ENCODE assay signal across 28 cellular contexts in genomic region chr22:22452996-22453686, GRCh38. TPM values are rescaled to one million over a fixed set of nuclear protein-coding genes. Genes with fewer than 3 reads are reported as not detected.
"Had no signal": no experiment of that assay in that cellular context is flagged by ENCODE, and none has a peak within 500 bp of the region (broad histone marks: within the 10 kb centered on the region; RNA-seq: fewer than 3 reads in every experiment).

No MANE protein-coding gene starts in this region.

- H3K27ac Mint-ChIP-seq: immature natural killer cell; natural killer cell; nephron progenitor cell; progenitor cell of endocrine pancreas; stimulated activated naive CD8-positive, alpha-beta T cell treated with anti-CD3 and anti-CD28 coated beads, Interleukin-15, Interleukin-2, amounts not matched to agents 100 ng/mL and 50 ng/mL, for 24 hours had no signal

- H3K4me3 ChIP-seq: left lung, lower lobe of right lung, ovary, right atrium auricular region, right lobe of liver, smooth muscle cell, suprapubic skin, thoracic aorta, tibial artery, upper lobe of right lung had no signal

- H3K9me3 ChIP-seq: right lobe of liver, upper lobe of right lung had no signal

- H3K4me1 ChIP-seq: left lung, lower lobe of right lung, right atrium auricular region, right lobe of liver, suprapubic skin, tibial artery, upper lobe of right lung had no signal

- H3K4me3 Mint-ChIP-seq: immature natural killer cell; natural killer cell; nephron progenitor cell; stimulated activated naive CD8-positive, alpha-beta T cell treated with anti-CD3 and anti-CD28 coated beads, Interleukin-15, Interleukin-2, amounts not matched to agents 100 ng/mL and 50 ng/mL, for 24 hours had no signal

- FAIRE-seq: islet of Langerhans, kidney, urothelium cell line had no signal

- H3K27ac ChIP-seq: left lung, lower lobe of right lung, ovary, right atrium auricular region, right lobe of liver, suprapubic skin, thoracic aorta, tibial artery, upper lobe of right lung had no signal

- H3K4me2 ChIP-seq: smooth muscle cell had no signal

- ATAC-seq: left colon, left lung, lower lobe of right lung, natural killer cell, right lobe of liver, upper lobe of right lung had no signal

- H3K36me3 ChIP-seq: left lung, lower lobe of right lung, ovary, right atrium auricular region, right lobe of liver, suprapubic skin, thoracic aorta, tibial artery, upper lobe of right lung had no signal

- H3K27me3 ChIP-seq: ovary, right atrium auricular region, right lobe of liver had no signal

- H3K4me1 Mint-ChIP-seq: immature natural killer cell, natural killer cell, nephron progenitor cell had no signal

- DNase-seq: hypothalamus; immature natural killer cell; kidney; left colon; left lung; lower lobe of right lung; mammary epithelial cell; mesenchymal stem cell; natural killer cell; nephron progenitor cell; ovary; right lobe of liver; stimulated activated CD4-positive, alpha-beta T cell treated with anti-CD3 and anti-CD28 coated beads, Interleukin-1b, Interleukin-23, amount 100 ng/mL, for 48 hours; stimulated activated CD4-positive, alpha-beta T cell treated with anti-CD3 and anti-CD28 coated beads, Interleukin-2, amount 100 ng/mL, for 48 hours; stimulated activated CD4-positive, alpha-beta T cell treated with anti-CD3 and anti-CD28 coated beads, Interleukin-4, amount 100 ng/mL, for 4 hours; stimulated activated CD8-positive, alpha-beta memory T cell treated with anti-CD3 and anti-CD28 coated beads, Interleukin-4, amount 100 ng/mL, for 48 hours; stimulated activated naive CD4-positive, alpha-beta T cell; tibial artery; trophoblast cell; upper lobe of right lung had no signal

RNA-seq across cellular contexts. Expression of gene ZNF280B, which starts 55.4 kb away (rescaled TPM):
- total RNA-seq: thoracic aorta had no signal
